8 cellular contexts compared by ENCODE assay signal in the genomic region with DNA sequence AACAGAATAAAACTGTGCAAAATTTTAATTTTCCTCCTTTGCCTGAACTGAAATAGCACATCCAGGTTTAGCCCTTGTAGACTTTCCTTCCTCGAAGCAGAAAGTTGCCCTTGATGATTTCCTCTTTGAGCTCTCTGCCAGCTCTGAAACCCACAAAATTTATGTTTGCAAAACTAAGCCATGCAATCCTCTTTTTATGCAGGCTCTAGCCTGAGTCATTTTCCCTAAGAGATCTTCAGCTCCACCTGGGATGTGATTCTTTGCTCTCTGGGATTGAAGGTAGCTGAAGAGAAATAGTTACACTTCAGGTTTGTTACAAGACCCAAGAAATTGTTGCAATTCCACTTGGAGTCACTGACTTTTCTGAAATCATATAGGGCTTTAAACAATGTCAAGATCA. TPM values are rescaled to one million over a fixed set of nuclear protein-coding genes. Genes with fewer than 3 reads are reported as not detected.
DNase-seq lines count a peak whose midpoint lies in the region; ATAC-seq and TF ChIP-seq lines count a peak whose summit lies in the region.

No MANE protein-coding gene starts in this region.

- peak overlapping the region; percentile 92 for H3K4me3 Mint-ChIP-seq in mesothelial cell of epicardium

- TF ChIP-seq CTCF in AG04450 (IDR thresholded peaks at IDR 0.05; ENCODE audit: low read depth, low read length) (no peak), mesothelial cell of epicardium (IDR thresholded peaks at IDR 0.05; ENCODE audit: unreplicated experiment) (no peak)

- H3K9ac ChIP-seq in HUES6 (ENCODE audit: low read length), result no peak overlapping the region

- H3K9me3 Mint-ChIP-seq in mesothelial cell of epicardium, result peaks cover 5% of the 10 kb centered on the region

- H3K4me3 ChIP-seq in AG04450 (ENCODE audit: low read depth, low read length) (peak overlapping the region; percentile 74), HUES6 (ENCODE audit: low read depth, low read length) (peak overlapping the region; percentile 83; the same call in 1 of the 2 replicates)

- no peaks in the 10 kb centered on the region for H3K27me3 Mint-ChIP-seq in mesothelial cell of epicardium (ENCODE audit: low read depth)

- no peaks in the 10 kb centered on the region for H3K27me3 ChIP-seq in AG04450 (ENCODE audit: control insufficient read depth, insufficient read depth, low read length)
- H3K27me3 ChIP-seq in HUES6 (ENCODE audit: control insufficient read depth, insufficient read depth, low read length), result peaks cover 25% of the 10 kb centered on the region

- peak overlapping the region; percentile 98 for H3K27ac Mint-ChIP-seq in mesothelial cell of epicardium

- ATAC-seq in GM21737 (IDR thresholded peaks at IDR 0.05; ENCODE audit: unreplicated experiment), result no peak

- H3K27ac ChIP-seq in AG04450 (ENCODE audit: low read depth, low read length), result peak overlapping the region; percentile 95
- H3K27ac ChIP-seq in HUES6 (ENCODE audit: low read depth, low read length), result no peak overlapping the region

- peaks cover 4% of the 10 kb centered on the region for H3K36me3 Mint-ChIP-seq in mesothelial cell of epicardium

- POLR2A ChIA-PET in AG04450 (lab: Yijun Ruan, JAX), result interaction anchor here (0.6 to 2.7 kb wide), 14 partner anchors 11 to 260 kb away, joined by 3 to 21 read pairs (median 6); no protein-coding TSS in a partner anchor

- peaks cover 35% of the 10 kb centered on the region for H3K4me1 ChIP-seq in HUES6 (ENCODE audit: control insufficient read depth, insufficient read depth, low read length)

- peaks cover 17% of the 10 kb centered on the region; the same call in 1 of the 2 replicates for H3K36me3 ChIP-seq in HUES6 (ENCODE audit: control insufficient read depth, insufficient read depth, low read length)

- H3K4me1 Mint-ChIP-seq in mesothelial cell of epicardium, result peaks cover 58% of the 10 kb centered on the region

- no peak for DNase-seq in AG04450 (ENCODE audit: low read depth, low spot score)
- DNase-seq in astrocyte of the hippocampus (ENCODE audit: low read depth, low spot score), result peak; percentile 69
- no peak for DNase-seq in mesothelial cell of epicardium (ENCODE audit: low spot score in 2 of 2, unreplicated experiment in 2 of 2)
- DNase-seq in iPS-NIHi11 (ENCODE audit: low spot score), result no peak
- DNase-seq in ureter (ENCODE audit: low spot score), result no peak
- DNase-seq in putamen (ENCODE audit: low spot score), result no peak

- H3K9me3 ChIP-seq in AG04450 (ENCODE audit: control insufficient read depth, insufficient read depth, low read length) (no peaks in the 10 kb centered on the region; the same call in 1 of the 2 replicates), HUES6 (ENCODE audit: control insufficient read depth, insufficient read depth, low read depth, low read length) (no peaks in the 10 kb centered on the region)

- CTCF ChIA-PET in AG04450 (lab: Charles Lee), result interaction anchor here (0.8 to 3.3 kb wide), 5 partner anchors 15 to 263 kb away, joined by 3 to 12 read pairs (median 3); no protein-coding TSS in a partner anchor

RNA-seq across cellular contexts. Expression of a gene that starts 1.4 kb away (rescaled TPM):
- 319 and 330 TPM in 2 replicates for polyA plus RNA-seq in AG04450 (2011; rRNA removed)
- polyA minus RNA-seq in AG04450 (2011; rRNA and poly(A)+ RNA removed), result 274 and 343 TPM in 2 replicates
- total RNA-seq in mesothelial cell of epicardium (23.9 to 28.8 TPM (median 25.2 TPM) in 3 replicates), ureter (32.3 TPM)
